In the genomic region with DNA sequence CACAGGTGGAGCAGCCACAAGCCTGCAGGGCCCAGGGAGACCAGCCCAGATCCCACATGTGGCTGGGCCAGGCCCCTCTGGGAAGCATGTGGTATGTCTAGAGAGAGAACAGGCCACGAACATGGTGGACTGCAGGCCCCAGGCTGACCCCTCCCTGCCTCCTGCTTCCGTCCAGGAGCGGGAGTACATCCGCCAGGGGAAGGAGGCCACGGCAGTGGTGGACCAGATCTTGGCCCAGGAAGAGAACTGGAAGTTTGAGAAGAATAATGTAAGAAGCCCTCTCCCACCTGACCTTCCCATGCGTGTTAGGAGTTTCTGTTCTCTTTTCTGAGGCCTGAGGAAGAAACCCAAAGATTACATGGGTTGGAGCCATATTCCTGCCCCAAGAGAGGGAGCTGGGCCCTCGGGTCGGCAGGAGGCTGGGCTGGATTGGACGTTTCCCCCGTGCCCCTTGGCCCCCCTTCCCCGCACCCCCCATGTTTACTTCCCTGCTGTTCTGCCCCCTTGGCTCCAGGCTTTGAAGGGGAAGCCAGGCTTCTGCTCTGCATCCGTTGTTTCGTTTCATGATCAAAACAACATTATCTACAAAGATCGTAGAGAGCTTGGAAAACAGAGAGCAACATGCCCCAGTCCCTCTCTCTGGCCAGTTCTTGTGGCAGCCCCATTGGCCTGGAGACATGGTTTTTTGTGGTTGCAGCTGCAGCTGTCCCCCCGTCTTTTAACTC, we compare ENCODE assay signal across 16 cellular contexts. TPM values are rescaled to one million over a fixed set of nuclear protein-coding genes. Genes with fewer than 3 reads are reported as not detected.
DNase-seq lines count a peak whose midpoint lies in the region; ATAC-seq and TF ChIP-seq lines count a peak whose summit lies in the region.
"Had no signal": no experiment of that assay in that cellular context is flagged by ENCODE, and none has a peak within 500 bp of the region (broad histone marks: within the 10 kb centered on the region; RNA-seq: fewer than 3 reads in every experiment).

No MANE protein-coding gene starts in this region.

- no peak overlapping the region for H3K18ac ChIP-seq in mesenchymal stem cell (ENCODE audit: low read depth in 1 of 2, low read length in 2 of 2)

- H2BK5ac ChIP-seq in mesenchymal stem cell (ENCODE audit: low read depth, low read length, poor library complexity, severe bottlenecking), result no peak overlapping the region

- no peaks in the 10 kb centered on the region for H3K9me3 ChIP-seq in mesenchymal stem cell (ENCODE audit: control insufficient read depth, low read length)
- H3K9me3 ChIP-seq in transverse colon, result no peaks in the 10 kb centered on the region
- no peaks in the 10 kb centered on the region for H3K9me3 ChIP-seq in mucosa of descending colon
- H3K9me3 ChIP-seq: A549, body of pancreas had no signal

- H2BK120ac ChIP-seq in mesenchymal stem cell (ENCODE audit: low read depth, low read length), result no peak overlapping the region

- intact Hi-C loops in transverse colon (cut with DNase I; ENCODE audit: low total_unique reads) (loop anchor here (10.0 kb wide), 1 partner anchor 75 kb away; no protein-coding TSS in a partner anchor), mucosa of descending colon (cut with DNase I, micrococcal nuclease) (no loop called here)

- 85% methylated on average over 14 of the region's 15 CpGs for WGBS in mesenchymal stem cell
- 58 to 60% methylated on average over 4 to 13 of the region's 15 CpGs for WGBS in transverse colon (ENCODE audit: low coverage in 1 of 2), 2 donors

- no peak overlapping the region for H2AK5ac ChIP-seq in mesenchymal stem cell (ENCODE audit: low read length, severe bottlenecking)

- H3K9ac ChIP-seq in mesenchymal stem cell (ENCODE audit: low read length), result no peak overlapping the region

- H3K4me3 Mint-ChIP-seq in activated T-cell treated with anti-CD3 and anti-CD28 coated beads, Interleukin-2, amount 50 U/mL, for 24 hours, result no peak overlapping the region

- no peak overlapping the region for H4K91ac ChIP-seq in mesenchymal stem cell (ENCODE audit: low read length)

- no peak for TF ChIP-seq EP300 in transverse colon (IDR thresholded peaks at IDR 0.05; ENCODE audit: low read depth)

- in situ Hi-C loops in transverse colon (cut with MboI; ENCODE audit: low pct_ligation_motif_present in 1 of 4, low pct_unique_long_range_greater_than_20kb in 1 of 4, low sequenced_read_pairs in 3 of 4), result no loop called here

- no peak overlapping the region for H2BK12ac ChIP-seq in mesenchymal stem cell (ENCODE audit: low read length in 2 of 2)

- H3K36me3 Mint-ChIP-seq in activated T-cell treated with anti-CD3 and anti-CD28 coated beads, Interleukin-2, amount 50 U/mL, for 24 hours (ENCODE audit: low read depth), result peaks cover 69% of the 10 kb centered on the region

- peaks cover 16% of the 10 kb centered on the region for H3K4me1 Mint-ChIP-seq in activated T-cell treated with anti-CD3 and anti-CD28 coated beads, Interleukin-2, amount 50 U/mL, for 24 hours (ENCODE audit: low read depth)

- H3K27ac Mint-ChIP-seq in activated T-cell treated with anti-CD3 and anti-CD28 coated beads, Interleukin-2, amount 50 U/mL, for 24 hours, result peak overlapping the region; percentile 61
- H3K27ac Mint-ChIP-seq: progenitor cell of endocrine pancreas had no signal

- no peak overlapping the region for H2AFZ ChIP-seq in mesenchymal stem cell (ENCODE audit: low read depth, low read length)

- H3K36me3 ChIP-seq in mesenchymal stem cell (ENCODE audit: control insufficient read depth in 1 of 2, insufficient read depth in 2 of 2, low read depth in 1 of 2, low read length in 2 of 2) (peaks cover 42 to 78% of the 10 kb centered on the region in 2 experiments), transverse colon (peaks cover 0 to 18% (median 8%) of the 10 kb centered on the region in 4 donors), mucosa of descending colon (ENCODE audit: low read depth) (no peaks in the 10 kb centered on the region)

- TF ChIP-seq CTCF in transverse colon (IDR thresholded peaks at IDR 0.05) (no peak), mucosa of descending colon (IDR thresholded peaks at IDR 0.05) (no peak)

- no peak for TF ChIP-seq POLR2A in transverse colon (IDR thresholded peaks at IDR 0.05)

- H3K4ac ChIP-seq in mesenchymal stem cell (ENCODE audit: low read depth in 1 of 2, low read length in 2 of 2), result no peak overlapping the region

- H3K4me2 ChIP-seq in mesenchymal stem cell (ENCODE audit: low read length, poor library complexity, severe bottlenecking), result no peak overlapping the region
- H3K4me2 ChIP-seq: A549 had no signal

- no peak overlapping the region for H3K14ac ChIP-seq in mesenchymal stem cell (ENCODE audit: low read length in 2 of 2)

- no peaks in the 10 kb centered on the region for H3K27me3 Mint-ChIP-seq in activated T-cell treated with anti-CD3 and anti-CD28 coated beads, Interleukin-2, amount 50 U/mL, for 24 hours
- H3K27me3 Mint-ChIP-seq: progenitor cell of endocrine pancreas had no signal

- no peaks in the 10 kb centered on the region for H3K9me3 Mint-ChIP-seq in activated T-cell treated with anti-CD3 and anti-CD28 coated beads, Interleukin-2, amount 50 U/mL, for 24 hours

- H2BK15ac ChIP-seq in mesenchymal stem cell (ENCODE audit: low read depth, poor library complexity, severe bottlenecking), result no peak overlapping the region

- H3K79me1 ChIP-seq in mesenchymal stem cell (replicated peaks; ENCODE audit: low read length, poor library complexity, severe bottlenecking), result peaks cover 21% of the 10 kb centered on the region

- no peak for ATAC-seq in mucosa of descending colon
- ATAC-seq: A549, body of pancreas had no signal

- no peaks in the 10 kb centered on the region for H3K27me3 ChIP-seq in mesenchymal stem cell (ENCODE audit: control insufficient read depth in 1 of 2, insufficient read depth in 1 of 2, low read length in 2 of 2)
- H3K27me3 ChIP-seq in transverse colon, result no peaks in the 10 kb centered on the region
- H3K27me3 ChIP-seq: body of pancreas had no signal

- H3K4me3 ChIP-seq in mesenchymal stem cell (ENCODE audit: insufficient read depth in 1 of 2, low read depth in 1 of 2, low read length in 2 of 2), result no peak overlapping the region
- no peak overlapping the region for H3K4me3 ChIP-seq in transverse colon
- H3K4me3 ChIP-seq in mucosa of descending colon, result no peak overlapping the region
- H3K4me3 ChIP-seq: A549, body of pancreas had no signal

- H4K8ac ChIP-seq in mesenchymal stem cell (ENCODE audit: low read length), result peak overlapping the region; percentile 32

- no peak for DNase-seq in activated T-cell treated with anti-CD3 and anti-CD28 coated beads, Interleukin-2, amount 50 U/mL, for 24 hours
- DNase-seq in activated T-cell treated with anti-CD3 and anti-CD28 coated beads, Interleukin-2, amount 50 U/mL, for 1 hour, result no peak
- DNase-seq in caudate nucleus (lab: John Stamatoyannopoulos, UW) (no peak), mesenchymal stem cell (no peak), transverse colon (no peak), NCI-H1105 (lab: John Stamatoyannopoulos, UW) (no peak), mucosa of descending colon (no peak), NCI-H2227 (lab: John Stamatoyannopoulos, UW; ENCODE audit: unreplicated experiment) (no peak)
- DNase-seq: body of pancreas, NCI-H187 treated with DMSO at 0.1 percent for 48 hours, T-helper 2 cell had no signal

- peak overlapping the region; percentile 95 for H3K27ac ChIP-seq in caudate nucleus (ENCODE audit: low read depth, low read length)
- H3K27ac ChIP-seq in mesenchymal stem cell (ENCODE audit: low read length, poor library complexity, severe bottlenecking), result no peak overlapping the region
- H3K27ac ChIP-seq in transverse colon, result peak overlapping the region; percentile 15 to 60 (median 37)
- H3K27ac ChIP-seq: A549, body of pancreas had no signal

- H3K23ac ChIP-seq in mesenchymal stem cell (ENCODE audit: low read length in 2 of 2), result no peak overlapping the region

- peaks cover 49% of the 10 kb centered on the region for H3K4me1 ChIP-seq in mesenchymal stem cell (ENCODE audit: control insufficient read depth, insufficient read depth, low read depth, low read length)
- peaks cover 21 to 34% (median 27%) of the 10 kb centered on the region in 4 donors for H3K4me1 ChIP-seq in transverse colon
- peaks cover 23% of the 10 kb centered on the region for H3K4me1 ChIP-seq in mucosa of descending colon (ENCODE audit: low read depth)

RNA-seq across cellular contexts. Expression of gene TCAP, which starts 5.7 kb away (rescaled TPM):
- 0.12 TPM for polyA plus RNA-seq in mesenchymal stem cell (2013, experiment 1 of 2)
- 0.05 TPM for polyA plus RNA-seq in mesenchymal stem cell (2013, experiment 2 of 2)
- total RNA-seq in transverse colon, result 1 to 10 TPM in 1 of 4 donors, under 1 TPM in 1, not detected in 2; 0.64 to 1.9 TPM
- 1 to 10 TPM in 2 of 3 donors, under 1 TPM in 1; 0.96 to 3.4 (median 1.5) TPM for total RNA-seq in mucosa of descending colon

RNA-seq across cellular contexts. Expression of gene PNMT, which starts 8.8 kb away (rescaled TPM):
- 0.17 TPM for polyA plus RNA-seq in mesenchymal stem cell (2013, experiment 1 of 2)
- polyA plus RNA-seq in mesenchymal stem cell (2013, experiment 2 of 2), result 0.21 TPM
- 10 to 100 TPM in 1 of 4 donors, 1 to 10 TPM in 2, under 1 TPM in 1; 0.80 to 48.3 (median 1.3) TPM for total RNA-seq in transverse colon
- total RNA-seq in mucosa of descending colon, result 1 to 10 TPM in 2 of 3 donors, under 1 TPM in 1; 0.23 to 2.0 (median 1.5) TPM
- total RNA-seq: fibroblast of lung, HT1080 had no signal
- polyA plus RNA-seq: A549, fibroblast of lung, keratinocyte had no signal

RNA-seq across cellular contexts. Expression of gene STARD3, which starts 22.5 kb away (rescaled TPM):
- 64.0 TPM for polyA plus RNA-seq in mesenchymal stem cell (2013, experiment 1 of 2)
- polyA plus RNA-seq in mesenchymal stem cell (2013, experiment 2 of 2), result 60.0 TPM
- 100 to 1,000 TPM in 1 of 4 donors, 10 to 100 TPM in 3; 63.5 to 193 (median 73.2) TPM for total RNA-seq in transverse colon
- total RNA-seq in mucosa of descending colon, result 10 to 100 TPM; 36.1 to 58.8 (median 57.6) TPM

RNA-seq across cellular contexts. Expression of gene PGAP3, which starts 28.4 kb away (rescaled TPM):
- 6.1 TPM for polyA plus RNA-seq in mesenchymal stem cell (2013, experiment 1 of 2)
- polyA plus RNA-seq in mesenchymal stem cell (2013, experiment 2 of 2), result 5.9 TPM
- total RNA-seq in transverse colon (10 to 100 TPM; 19.9 to 82.6 (median 46.2) TPM), mucosa of descending colon (10 to 100 TPM; 27.7 to 74.6 (median 47.9) TPM)

RNA-seq across cellular contexts. Expression of gene PPP1R1B, which starts 32.7 kb away (rescaled TPM):
- polyA plus RNA-seq in mesenchymal stem cell (2013, experiment 1 of 2), result not detected
- polyA plus RNA-seq in mesenchymal stem cell (2013, experiment 2 of 2), result not detected
- total RNA-seq in transverse colon (100 to 1,000 TPM; 125 to 509 (median 223) TPM), mucosa of descending colon (100 to 1,000 TPM; 108 to 362 (median 356) TPM)
- total RNA-seq: HT1080, progenitor cell of endocrine pancreas had no signal
